In the genomic region with DNA sequence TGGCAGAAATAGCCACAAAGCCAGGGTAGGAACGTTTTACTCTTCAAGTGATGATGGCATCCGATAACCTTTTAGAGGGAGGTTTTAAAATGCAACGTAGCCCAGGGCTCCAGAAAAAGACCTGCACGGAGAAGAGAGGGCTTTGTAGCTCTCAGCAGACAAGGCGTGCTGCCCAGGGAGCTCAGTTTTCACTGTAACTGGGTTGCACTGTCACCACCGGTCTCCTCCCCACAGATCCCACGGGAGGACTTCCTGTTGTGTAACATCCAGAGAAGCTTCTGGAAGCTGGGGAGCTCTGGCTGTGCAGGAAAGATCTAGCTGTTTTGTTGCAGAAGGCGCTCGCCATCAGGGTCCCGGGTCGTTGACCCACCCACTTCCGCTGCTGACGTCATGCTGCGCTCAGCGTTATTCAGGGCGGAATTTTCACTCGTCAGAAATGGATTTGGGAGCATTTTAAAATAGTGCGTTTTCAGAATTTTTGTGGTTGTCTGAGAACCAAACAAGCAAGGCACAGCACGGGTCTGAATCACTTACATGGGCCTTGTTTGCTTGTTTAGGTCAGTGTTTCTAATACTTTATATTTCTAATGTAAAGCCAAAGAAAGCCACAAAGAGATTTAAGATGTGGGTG, we compare ENCODE assay signal across 9 cellular contexts. TPM values are rescaled to one million over a fixed set of nuclear protein-coding genes. Genes with fewer than 3 reads are reported as not detected.
DNase-seq lines count a peak whose midpoint lies in the region; ATAC-seq and TF ChIP-seq lines count a peak whose summit lies in the region.
"Had no signal": no experiment of that assay in that cellular context is flagged by ENCODE, and none has a peak within 500 bp of the region (broad histone marks: within the 10 kb centered on the region; RNA-seq: fewer than 3 reads in every experiment).

No MANE protein-coding gene starts in this region.

- intact Hi-C loops in dorsolateral prefrontal cortex (cut with DNase I) (loop anchor here in 1 of 2 donors (5.0 kb wide), 1 partner anchor 48 kb away; the partner anchor contains the start of gene ATP11A), transverse colon (cut with DNase I; ENCODE audit: low total_unique reads) (no loop called here)

- H3K4me3 ChIP-seq in NB4 (ENCODE audit: low read depth, low read length) (no peak overlapping the region), dorsolateral prefrontal cortex (peak overlapping the region in 3 of 59 donors; percentile 12 to 18 (median 14)), lung (no peak overlapping the region), transverse colon (no peak overlapping the region)

- CTCF ChIA-PET in activated CD4-positive, alpha-beta T cell treated with anti-CD3 and anti-CD28 coated beads, Interleukin-2, amount 10 ng/mL, durations not matched to agents 7 days and 5 days (lab: Charles Lee), result no interaction called here

- POLR2A ChIA-PET in activated CD4-positive, alpha-beta T cell treated with anti-CD3 and anti-CD28 coated beads, Interleukin-2, amount 10 ng/mL, durations not matched to agents 7 days and 5 days (lab: Charles Lee), result no interaction called here

- no peak overlapping the region for H3K27ac Mint-ChIP-seq in activated CD4-positive, alpha-beta T cell treated with anti-CD3 and anti-CD28 coated beads, Interleukin-2, amount 10 ng/mL, durations not matched to agents 7 days and 5 days

- peak; percentile 50 for DNase-seq in NB4 (ENCODE audit: low read depth)
- peak in 1 of 10 donors; percentile 31 for DNase-seq in dorsolateral prefrontal cortex
- peak; percentile 50 for DNase-seq in lung (ENCODE audit: low spot score)
- DNase-seq in transverse colon, result peak; percentile 50
- no peak for DNase-seq in activated CD4-positive, alpha-beta T cell treated with anti-CD3 and anti-CD28 coated beads, Interleukin-2, amount 10 ng/mL, durations not matched to agents 7 days and 5 days
- DNase-seq: activated CD4-positive, alpha-beta T cell treated with anti-CD3 and anti-CD28 coated beads for 4 hours had no signal

- H3K4me1 ChIP-seq in lung (ENCODE audit: control insufficient read depth in 2 of 2, insufficient read depth in 2 of 2, low read length in 2 of 2), result peaks cover 13 to 27% of the 10 kb centered on the region in 2 donors
- H3K4me1 ChIP-seq in transverse colon, result no peaks in the 10 kb centered on the region

- in situ Hi-C loops in transverse colon (cut with MboI; ENCODE audit: low pct_ligation_motif_present in 1 of 4, low pct_unique_long_range_greater_than_20kb in 1 of 4, low sequenced_read_pairs in 3 of 4), result no loop called here

- no peaks in the 10 kb centered on the region for H3K36me3 Mint-ChIP-seq in activated CD4-positive, alpha-beta T cell treated with anti-CD3 and anti-CD28 coated beads, Interleukin-2, amount 10 ng/mL, durations not matched to agents 7 days and 5 days (ENCODE audit: low read depth)

- ATAC-seq in lung (ENCODE audit: insufficient read depth, low FRiP score), result no peak
- ATAC-seq in GM21381 (IDR thresholded peaks at IDR 0.05; ENCODE audit: unreplicated experiment), result no peak
- ATAC-seq in GM19463 (IDR thresholded peaks at IDR 0.05; ENCODE audit: unreplicated experiment), result no peak
- ATAC-seq in GM19467 (IDR thresholded peaks at IDR 0.05; ENCODE audit: unreplicated experiment), result no peak

- H3K27me3 Mint-ChIP-seq in activated CD4-positive, alpha-beta T cell treated with anti-CD3 and anti-CD28 coated beads, Interleukin-2, amount 10 ng/mL, durations not matched to agents 7 days and 5 days, result no peaks in the 10 kb centered on the region

- no peak overlapping the region for H3K4me3 Mint-ChIP-seq in activated CD4-positive, alpha-beta T cell treated with anti-CD3 and anti-CD28 coated beads, Interleukin-2, amount 10 ng/mL, durations not matched to agents 7 days and 5 days

- TF ChIP-seq POLR2A in NB4 (IDR thresholded peaks at IDR 0.05; ENCODE audit: extremely low read depth, insufficient read length), result no peak
- no peak for TF ChIP-seq POLR2A in transverse colon (IDR thresholded peaks at IDR 0.05)

- WGBS in lung, 2 donors, result 52 to 67% methylated on average over 19 of the region's 19 CpGs
- 77 to 83% methylated on average over 5 to 19 of the region's 19 CpGs for WGBS in transverse colon (ENCODE audit: low coverage in 1 of 2), 2 donors

- no peaks in the 10 kb centered on the region for H3K9me3 Mint-ChIP-seq in activated CD4-positive, alpha-beta T cell treated with anti-CD3 and anti-CD28 coated beads, Interleukin-2, amount 10 ng/mL, durations not matched to agents 7 days and 5 days

- H3K36me3 ChIP-seq in lung (ENCODE audit: control insufficient read depth in 2 of 2, insufficient read depth in 2 of 2, low read length in 2 of 2) (no peaks in the 10 kb centered on the region), transverse colon (no peaks in the 10 kb centered on the region)

- peaks cover 3% of the 10 kb centered on the region for H3K4me1 Mint-ChIP-seq in activated CD4-positive, alpha-beta T cell treated with anti-CD3 and anti-CD28 coated beads, Interleukin-2, amount 10 ng/mL, durations not matched to agents 7 days and 5 days

- H3K27ac ChIP-seq in dorsolateral prefrontal cortex (peak overlapping the region; percentile 4 to 90 (median 80)), lung (ENCODE audit: low read depth in 1 of 2, low read length in 1 of 2) (peak overlapping the region; percentile 36 to 85), transverse colon (peak overlapping the region; percentile 30 to 70 (median 62))

- no peak for TF ChIP-seq EP300 in transverse colon (IDR thresholded peaks at IDR 0.05; ENCODE audit: low read depth)

- H3K27me3 ChIP-seq in dorsolateral prefrontal cortex (no peaks in the 10 kb centered on the region), lung (ENCODE audit: control insufficient read depth, insufficient read depth) (no peaks in the 10 kb centered on the region), transverse colon (no peaks in the 10 kb centered on the region)

- H3K9me3 ChIP-seq in lung (ENCODE audit: control insufficient read depth in 2 of 2, insufficient read depth in 1 of 2, low read length in 1 of 2), result no peaks in the 10 kb centered on the region
- H3K9me3 ChIP-seq in transverse colon, result no peaks in the 10 kb centered on the region

- TF ChIP-seq CTCF in NB4 (IDR thresholded peaks at IDR 0.05; ENCODE audit: low read depth, low read length), result no peak
- TF ChIP-seq CTCF in dorsolateral prefrontal cortex (IDR thresholded peaks at IDR 0.05 in 54 of 56, conservative IDR thresholded peaks at IDR 0.05 in 2 of 56; ENCODE audit: low read depth in 1 of 56, partially characterized antibody in 56 of 56), result no peak
- no peak for TF ChIP-seq CTCF in lung (IDR thresholded peaks at IDR 0.05; ENCODE audit: control extremely low read depth, extremely low read depth)
- TF ChIP-seq CTCF in transverse colon (IDR thresholded peaks at IDR 0.05), result no peak

RNA-seq across cellular contexts. Expression of gene ATP11A, which starts 50.8 kb away (rescaled TPM):
- total RNA-seq in dorsolateral prefrontal cortex (100 to 1,000 TPM in 25 of 120 experiments, 10 to 100 TPM in 95; 43.2 to 193 (median 80.8) TPM), lung (100 to 1,000 TPM; 262 to 317 TPM), transverse colon (10 to 100 TPM; 10.2 to 17.5 (median 13.3) TPM)
- 10 to 100 TPM; 46.3 to 62.9 TPM for polyA plus RNA-seq in lung
- total RNA-seq in activated CD4-positive, alpha-beta T cell treated with anti-CD3 and anti-CD28 coated beads, Interleukin-2, amount 10 ng/mL, durations not matched to agents 7 days and 5 days, result 10 to 100 TPM; 63.1 to 68.4 TPM
